In the genomic region with DNA sequence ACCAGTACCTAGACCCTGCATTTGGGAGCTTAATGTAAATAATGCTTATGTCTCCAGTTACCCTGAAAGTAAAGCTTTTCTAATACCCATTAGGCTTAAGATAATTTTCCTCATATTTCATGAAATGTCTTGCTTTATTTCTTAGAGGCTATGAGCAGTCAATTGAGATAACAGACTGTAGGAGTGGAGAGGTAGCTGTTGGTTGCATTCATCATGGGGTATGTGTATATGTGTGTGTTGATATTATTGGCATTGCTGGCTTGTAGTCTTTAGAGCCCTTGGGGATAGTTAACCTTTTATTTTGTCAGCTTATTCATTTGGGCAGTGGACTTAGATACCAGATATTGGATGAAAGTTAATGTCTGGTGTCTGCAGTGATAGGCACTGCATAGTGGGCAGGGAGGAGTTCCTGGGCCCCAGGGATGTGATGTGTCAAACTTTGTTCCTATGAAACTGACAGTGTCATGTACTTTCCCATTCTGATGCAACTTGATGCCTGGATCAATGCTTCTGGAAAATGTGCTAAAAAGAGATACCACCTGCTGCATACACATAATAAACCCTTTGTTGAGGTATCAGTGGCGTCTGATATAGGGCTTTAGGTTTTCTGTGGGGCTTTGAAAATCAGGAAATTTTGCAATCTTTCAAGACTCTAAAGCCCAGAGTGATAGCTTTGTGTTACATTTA, we compare ENCODE assay signal across 21 cellular contexts.
DNase-seq lines count a peak whose midpoint lies in the region; ATAC-seq and TF ChIP-seq lines count a peak whose summit lies in the region.
"Had no signal": no experiment of that assay in that cellular context is flagged by ENCODE, and none has a peak within 500 bp of the region (broad histone marks: within the 10 kb centered on the region; RNA-seq: fewer than 3 reads in every experiment).

No MANE protein-coding gene starts in this region.

- peaks cover 16% of the 10 kb centered on the region for H3K4me1 ChIP-seq in SJCRH30
- H3K4me1 ChIP-seq in liver (ENCODE audit: control insufficient read depth in 4 of 4, insufficient read depth in 4 of 4, low read length in 3 of 4) = peaks cover 0 to 10% (median 1%) of the 10 kb centered on the region in 4 donors
- H3K4me1 ChIP-seq in skeletal muscle tissue (ENCODE audit: control insufficient read depth in 3 of 3, insufficient read depth in 3 of 3, low read length in 3 of 3) = peaks cover 8 to 22% (median 10%) of the 10 kb centered on the region in 3 donors
- H3K4me1 ChIP-seq in MM.1S (ENCODE audit: low read length) = 0 out of 2 replicates have a peak, but pooled peaks cover 9% of the 10 kb centered on the region
- H3K4me1 ChIP-seq: BLaER1 had no signal

- no peak overlapping the region for H3K4me3 Mint-ChIP-seq in activated T-cell treated with anti-CD3 and anti-CD28 coated beads, Interleukin-2, amount 50 U/mL, for 24 hours
- H3K4me3 Mint-ChIP-seq: naive B cell had no signal

- H3F3A ChIP-seq in MM.1S (ENCODE audit: insufficient read depth, low read length) = no peaks in the 10 kb centered on the region

- no peak overlapping the region for H3K4me2 ChIP-seq in MM.1S (ENCODE audit: low read depth, low read length)
- H3K4me2 ChIP-seq: BLaER1 had no signal

- peaks cover 2% of the 10 kb centered on the region; the same call in 1 of the 2 replicates for H3K36me3 ChIP-seq in SJCRH30
- H3K36me3 ChIP-seq in liver (ENCODE audit: control insufficient read depth in 4 of 4, insufficient read depth in 3 of 4, low read depth in 1 of 4, low read length in 3 of 4) = no peaks in the 10 kb centered on the region
- H3K36me3 ChIP-seq in skeletal muscle tissue (ENCODE audit: control insufficient read depth in 3 of 3, insufficient read depth in 3 of 3, low read length in 3 of 3) = no peaks in the 10 kb centered on the region
- no peaks in the 10 kb centered on the region for H3K36me3 ChIP-seq in MM.1S (replicated peaks; ENCODE audit: insufficient read depth, low read length)
- H3K36me3 ChIP-seq: left ventricle myocardium inferior had no signal

- TF ChIP-seq CTCF in liver (IDR thresholded peaks at IDR 0.05; ENCODE audit: low read depth, low read length, missing input control) = no peak
- TF ChIP-seq CTCF in MM.1S (IDR thresholded peaks at IDR 0.05; ENCODE audit: low read length) = no peak

- no peaks in the 10 kb centered on the region for H4K20me1 ChIP-seq in MM.1S (ENCODE audit: insufficient read depth, low read length)
- H4K20me1 ChIP-seq: BLaER1 had no signal

- no peak for DNase-seq in activated T-cell treated with anti-CD3 and anti-CD28 coated beads, Interleukin-2, amount 50 U/mL, for 24 hours
- no peak for DNase-seq in activated T-cell treated with anti-CD3 and anti-CD28 coated beads, Interleukin-2, amount 50 U/mL, for 1 hour
- DNase-seq in SJCRH30 (peak in 1 of 2 experiments; percentile 64), Right ventricle myocardium superior (no peak), MM.1S (no peak), hepatic stellate cell (ENCODE audit: low spot score) (no peak)
- DNase-seq: body of pancreas, IMR-90, left ventricle myocardium inferior, naive B cell, NCI-H2029 treated with DMSO at 0.1 percent for 48 hours, NCI-H345, NCI-H82, occipital lobe, RPMI8226, small intestine, T-helper 1 cell had no signal

- peaks cover 20% of the 10 kb centered on the region for H3K4me1 Mint-ChIP-seq in activated T-cell treated with anti-CD3 and anti-CD28 coated beads, Interleukin-2, amount 50 U/mL, for 24 hours (ENCODE audit: low read depth)
- H3K4me1 Mint-ChIP-seq: naive B cell had no signal

- peak overlapping the region; percentile 9; the same call in 1 of the 2 replicates for H3K27ac ChIP-seq in SJCRH30
- no peak overlapping the region for H3K27ac ChIP-seq in liver (ENCODE audit: low read depth in 1 of 2, low read length in 2 of 2)
- H3K27ac ChIP-seq in skeletal muscle tissue (ENCODE audit: low read depth, low read length) = peak overlapping the region; percentile 50
- no peak overlapping the region for H3K27ac ChIP-seq in MM.1S (ENCODE audit: low read length)
- H3K27ac ChIP-seq: BLaER1, body of pancreas, left ventricle myocardium inferior had no signal

- no peaks in the 10 kb centered on the region for H3K9me3 ChIP-seq in SJCRH30 (replicated peaks)
- no peaks in the 10 kb centered on the region for H3K9me3 ChIP-seq in liver (ENCODE audit: control insufficient read depth in 4 of 4, low read length in 3 of 4)
- no peaks in the 10 kb centered on the region for H3K9me3 ChIP-seq in skeletal muscle tissue (ENCODE audit: control insufficient read depth in 3 of 3, low read length in 3 of 3)
- no peaks in the 10 kb centered on the region for H3K9me3 ChIP-seq in MM.1S (replicated peaks; ENCODE audit: insufficient read depth, low read length)
- H3K9me3 ChIP-seq: BLaER1, body of pancreas, left ventricle myocardium inferior had no signal

- H3K27ac Mint-ChIP-seq in activated T-cell treated with anti-CD3 and anti-CD28 coated beads, Interleukin-2, amount 50 U/mL, for 24 hours = peak overlapping the region; percentile 35
- H3K27ac Mint-ChIP-seq: activated T-helper 2 cell treated with anti-CD3 and anti-CD28 coated beads, Interferon-gamma antibody, Interleukin-2, Interleukin-4, amounts not matched to agents 10 μg/mL and 5 μg/mL and 100 μg/mL, durations not matched to agents 14 hours and 24 hours and 36 hours had no signal

- H3K4me3 ChIP-seq in SJCRH30 = no peak overlapping the region
- H3K4me3 ChIP-seq in liver (ENCODE audit: low read depth in 1 of 3, low read length in 3 of 3) = no peak overlapping the region
- H3K4me3 ChIP-seq in skeletal muscle tissue (ENCODE audit: low read length in 3 of 3) = peak overlapping the region in 1 of 3 donors; percentile 2
- no peak overlapping the region for H3K4me3 ChIP-seq in MM.1S (ENCODE audit: low read length)
- H3K4me3 ChIP-seq: BLaER1, body of pancreas, left ventricle myocardium inferior had no signal

- no peaks in the 10 kb centered on the region for H3K9me3 Mint-ChIP-seq in activated T-cell treated with anti-CD3 and anti-CD28 coated beads, Interleukin-2, amount 50 U/mL, for 24 hours
- H3K9me3 Mint-ChIP-seq: naive B cell had no signal

- no peaks in the 10 kb centered on the region for H3K27me3 Mint-ChIP-seq in activated T-cell treated with anti-CD3 and anti-CD28 coated beads, Interleukin-2, amount 50 U/mL, for 24 hours

- H3K9ac ChIP-seq in liver (ENCODE audit: low read depth in 1 of 2, low read length in 2 of 2) (no peak overlapping the region), skeletal muscle tissue (ENCODE audit: low read depth in 1 of 3, low read length in 3 of 3) (peak overlapping the region in 1 of 3 donors; percentile 4), MM.1S (ENCODE audit: low read length) (no peak overlapping the region)
- H3K9ac ChIP-seq: BLaER1 had no signal

- H3K79me2 ChIP-seq in MM.1S (ENCODE audit: low read length) = peaks cover 24% of the 10 kb centered on the region

- intact Hi-C loops in Right ventricle myocardium superior (cut with DNase I) = no loop called here

- ATAC-seq in Right ventricle myocardium superior (ENCODE audit: poor library complexity) = no peak
- ATAC-seq: body of pancreas had no signal

- H3K27me3 ChIP-seq in SJCRH30 (no peaks in the 10 kb centered on the region), liver (ENCODE audit: control insufficient read depth in 4 of 4, insufficient read depth in 4 of 4, low read length in 3 of 4) (no peaks in the 10 kb centered on the region), skeletal muscle tissue (ENCODE audit: control insufficient read depth in 3 of 3, insufficient read depth in 3 of 3, low read length in 3 of 3) (no peaks in the 10 kb centered on the region), MM.1S (replicated peaks; ENCODE audit: insufficient read depth, low read length) (no peaks in the 10 kb centered on the region)
- H3K27me3 ChIP-seq: BLaER1, body of pancreas had no signal

- H3K9me2 ChIP-seq in MM.1S (replicated peaks; ENCODE audit: insufficient read depth, low read length) = no peaks in the 10 kb centered on the region

- peak in 1 of 2 donors; percentile 17 for TF ChIP-seq RAD21 in liver (IDR thresholded peaks at IDR 0.05)

- H2AFZ ChIP-seq in MM.1S (ENCODE audit: low read length) = no peak overlapping the region

- 91% methylated on average over 1 of the region's 1 CpG for WGBS in liver

- H3K36me3 Mint-ChIP-seq in activated T-cell treated with anti-CD3 and anti-CD28 coated beads, Interleukin-2, amount 50 U/mL, for 24 hours (ENCODE audit: low read depth) = peaks cover 2% of the 10 kb centered on the region

TF ChIP-seq in liver, 16 proteins besides CTCF, POLR2A, EP300 and RAD21:
- peak; percentile 16 for TF ChIP-seq SP1 (IDR thresholded peaks at IDR 0.05)
- no peak for TF ChIP-seq TAF1 (conservative IDR thresholded peaks at IDR 0.05)
- TF ChIP-seq GABPA (IDR thresholded peaks at IDR 0.05 in 1 of 2, conservative IDR thresholded peaks at IDR 0.05 in 1 of 2) = no peak
- peak; percentile 34 for TF ChIP-seq ATF3 (IDR thresholded peaks at IDR 0.05)
- peak; percentile 1 to 38 for TF ChIP-seq HNF4A (conservative IDR thresholded peaks at IDR 0.05)

Comparison
In these comparisons a context has a peak if more than half of its experiments do, and no peak if none do; other contexts are left out.
1. H3K27ac ChIP-seq: peak in SJCRH30 (single experiment) and skeletal muscle tissue (single experiment); none in liver (0 of 2) and MM.1S (single experiment).